Comparison of ENCODE assay signal across 20 cellular contexts in genomic region chr20:48096957-48097890, GRCh38.
DNase-seq lines count a peak whose midpoint lies in the region; ATAC-seq, FAIRE-seq and TF ChIP-seq lines count a peak whose summit lies in the region.
"Had no signal": no experiment of that assay in that cellular context is flagged by ENCODE, and none has a peak within 500 bp of the region (broad histone marks: within the 10 kb centered on the region; RNA-seq: fewer than 3 reads in every experiment).

No MANE protein-coding gene starts in this region.

- H3K36me3 ChIP-seq in pancreas, result no peaks in the 10 kb centered on the region
- H3K36me3 ChIP-seq: MG63 had no signal

- ATAC-seq in pancreas, result peak; percentile 92 to 95 (median 95)

- FAIRE-seq in pancreas (lab: Jason Lieb, UNC), result no peak
- FAIRE-seq: GM12892, keratinocyte had no signal

- no peak for TF ChIP-seq CTCF in pancreas (IDR thresholded peaks at IDR 0.05)

- H3K4me3 ChIP-seq in pancreas, result no peak overlapping the region
- H3K4me3 ChIP-seq: coronary artery, MG63 had no signal

- no peaks in the 10 kb centered on the region for H3K27me3 ChIP-seq in pancreas

- peak overlapping the region in 1 of 4 donors; percentile 31 for H3K27ac ChIP-seq in pancreas
- H3K27ac ChIP-seq: 22Rv1, coronary artery had no signal

- no peaks in the 10 kb centered on the region for H3K9me3 ChIP-seq in pancreas
- H3K9me3 ChIP-seq: MG63 had no signal

- peak; percentile 8 for DNase-seq in NCI-H1092 treated with DMSO at 0.1 percent for 48 hours (lab: John Stamatoyannopoulos, UW)
- no peak for DNase-seq in NCI-H1092 (lab: John Stamatoyannopoulos, UW)
- DNase-seq in NOMO-1 treated with dmso at 0.1 percent for 144 hours (lab: John Stamatoyannopoulos, UW; ENCODE audit: unreplicated experiment), result peak; percentile 25
- peak; percentile 16 for DNase-seq in cerebellar cortex (ENCODE audit: low spot score)
- DNase-seq in pancreas, result peak; percentile 63 to 88 (median 78)
- no peak for DNase-seq in DMS53 treated with DMSO at 0.1 percent for 48 hours (lab: John Stamatoyannopoulos, UW; ENCODE audit: unreplicated experiment)
- DNase-seq in COLO829 (ENCODE audit: low spot score), result no peak
- no peak for DNase-seq in activated CD4-positive, alpha-beta T cell treated with anti-CD3 and anti-CD28 coated beads, Interleukin-2, amount 50 U/mL, for 48 hours
- DNase-seq: activated CD4-positive, CD25-positive, alpha-beta regulatory T cell; activated naive CD8-positive, alpha-beta T cell treated with anti-CD3 and anti-CD28 coated beads, Interleukin-2, amount 10 ng/mL, durations not matched to agents 7 days and 5 days; MG63; NCI-H2029 treated with DMSO at 0.1 percent for 48 hours; NCI-H446 treated with DMSO at 0.1 percent for 48 hours; NK-92 treated with Interleukin-12 subunit alpha and Interleukin-12 subunit beta, amount 100 ng/mL, for 24 hours; SHP77 treated with DMSO at 0.1 percent for 48 hours; stimulated activated CD4-positive, alpha-beta T cell treated with anti-CD3 and anti-CD28 coated beads, Interleukin-2, amount 100 ng/mL, for 48 hours had no signal

- 54 to 57% methylated on average over 10 of the region's 10 CpGs for WGBS in pancreas, 2 donors

- intact Hi-C loops in pancreas (cut with DNase I), result no loop called here

- peaks cover 0 to 3% (median 0%) of the 10 kb centered on the region in 3 donors for H3K4me1 ChIP-seq in pancreas

Comparison
In these comparisons a context has a peak if more than half of its experiments do, and no peak if none do; other contexts are left out.
1. DNase-seq: peak in NCI-H1092 treated with DMSO at 0.1 percent for 48 hours (single experiment), NOMO-1 treated with dmso at 0.1 percent for 144 hours (single experiment), cerebellar cortex (single experiment) and pancreas (6 of 6); none in NCI-H1092 (single experiment), DMS53 treated with DMSO at 0.1 percent for 48 hours (single experiment), COLO829 (single experiment) and activated CD4-positive, alpha-beta T cell treated with anti-CD3 and anti-CD28 coated beads, Interleukin-2, amount 50 U/mL, for 48 hours (0 of 2).